In genomic region chr17:80997471-80998387, GRCh38 we compare ENCODE assay signal across 19 cellular contexts. TPM values are rescaled to one million over a fixed set of nuclear protein-coding genes. Genes with fewer than 3 reads are reported as not detected.
DNase-seq lines count a peak whose midpoint lies in the region; ATAC-seq lines count a peak whose summit lies in the region.
"Had no signal": no experiment of that assay in that cellular context is flagged by ENCODE, and none has a peak within 500 bp of the region (broad histone marks: within the 10 kb centered on the region; RNA-seq: fewer than 3 reads in every experiment).

No MANE protein-coding gene starts in this region.

- peaks cover 20% of the 10 kb centered on the region for H3K36me3 Mint-ChIP-seq in activated CD4-positive, alpha-beta memory T cell treated with anti-CD3 and anti-CD28 coated beads for 36 hours
- H3K36me3 Mint-ChIP-seq: naive B cell had no signal

- peaks cover 11% of the 10 kb centered on the region for H3K4me1 Mint-ChIP-seq in activated CD4-positive, alpha-beta memory T cell treated with anti-CD3 and anti-CD28 coated beads for 36 hours (ENCODE audit: low read depth)

- POLR2A ChIA-PET in activated CD4-positive, alpha-beta memory T cell treated with anti-CD3 and anti-CD28 coated beads for 36 hours (lab: Charles Lee): no interaction called here

- H3K9me3 Mint-ChIP-seq in activated CD4-positive, alpha-beta memory T cell treated with anti-CD3 and anti-CD28 coated beads for 36 hours: no peaks in the 10 kb centered on the region
- H3K9me3 Mint-ChIP-seq: effector memory CD8-positive, alpha-beta T cell; naive B cell; T-helper 1 cell treated with Interleukin-12 subunit alpha and Interleukin-12 subunit beta and Interleukin-4 antibody, amounts not matched to agents 30 μg/mL and 1 μg/mL, for 36 hours had no signal

- H3K27me3 ChIP-seq in layer of hippocampus (ENCODE audit: control insufficient read depth, insufficient read depth, low read length): no peaks in the 10 kb centered on the region
- H3K27me3 ChIP-seq: adrenal gland, uterus had no signal

- H3K27ac ChIP-seq in layer of hippocampus (ENCODE audit: low read depth, low read length): peak overlapping the region; percentile 46
- H3K27ac ChIP-seq: adrenal gland, uterus had no signal

- intact Hi-C loops in activated CD4-positive, alpha-beta memory T cell treated with anti-CD3 and anti-CD28 coated beads for 36 hours (cut with micrococcal nuclease): no loop called here

- no peak for ATAC-seq in GM19395 (IDR thresholded peaks at IDR 0.05; ENCODE audit: unreplicated experiment)
- ATAC-seq: effector memory CD8-positive, alpha-beta T cell had no signal

- DNase-seq in Daoy (ENCODE audit: low read depth) (peak; percentile 96), HT1080 (ENCODE audit: low read depth) (peak; percentile 68), UCSD-AML1 (lab: John Stamatoyannopoulos, UW; ENCODE audit: unreplicated experiment) (peak; percentile 80), T-helper 1 cell (no peak), NK-92 (lab: John Stamatoyannopoulos, UW; ENCODE audit: unreplicated experiment) (no peak)
- DNase-seq in activated CD4-positive, alpha-beta memory T cell treated with anti-CD3 and anti-CD28 coated beads for 36 hours: no peak
- DNase-seq: adrenal gland; COR-L47; effector memory CD8-positive, alpha-beta T cell; head of caudate nucleus; naive B cell; NCI-H1930; Right ventricle myocardium superior; small intestine; stimulated activated CD4-positive, alpha-beta T cell treated with anti-CD3 and anti-CD28 coated beads, Interleukin-4, amount 100 ng/mL, for 24 hours; uterus had no signal

- no peak overlapping the region for H3K4me3 Mint-ChIP-seq in activated CD4-positive, alpha-beta memory T cell treated with anti-CD3 and anti-CD28 coated beads for 36 hours
- H3K4me3 Mint-ChIP-seq: effector memory CD8-positive, alpha-beta T cell; T-helper 1 cell treated with Interleukin-12 subunit alpha and Interleukin-12 subunit beta and Interleukin-4 antibody, amounts not matched to agents 30 μg/mL and 1 μg/mL, for 36 hours had no signal

- H3K27ac Mint-ChIP-seq in activated CD4-positive, alpha-beta memory T cell treated with anti-CD3 and anti-CD28 coated beads for 36 hours: no peak overlapping the region
- H3K27ac Mint-ChIP-seq: effector memory CD8-positive, alpha-beta T cell; naive B cell; T-helper 1 cell treated with Interleukin-12 subunit alpha and Interleukin-12 subunit beta and Interleukin-4 antibody, amounts not matched to agents 30 μg/mL and 1 μg/mL, for 36 hours had no signal

- CTCF ChIA-PET in activated CD4-positive, alpha-beta memory T cell treated with anti-CD3 and anti-CD28 coated beads for 36 hours (lab: Charles Lee): no interaction called here

- peaks cover 3% of the 10 kb centered on the region for H3K27me3 Mint-ChIP-seq in activated CD4-positive, alpha-beta memory T cell treated with anti-CD3 and anti-CD28 coated beads for 36 hours
- H3K27me3 Mint-ChIP-seq: effector memory CD8-positive, alpha-beta T cell had no signal

RNA-seq across cellular contexts. Expression of gene CHMP6, which starts 6.1 kb away (rescaled TPM):
- 17.7 and 30.9 TPM in 2 replicates for total RNA-seq in Daoy (2014; rRNA removed; shearing (Covaris generic))
- total RNA-seq in HT1080 (2014; rRNA removed; shearing (Covaris generic)): 15.0 and 15.8 TPM in 2 replicates
- polyA plus RNA-seq in HT1080 (2015; cell fraction: cytosol; rRNA removed): 32.4 and 36.8 TPM in 2 replicates
- polyA plus RNA-seq in HT1080 (2015; cell fraction: nucleus; rRNA removed): 19.0 and 20.1 TPM in 2 replicates
- 10 to 100 TPM; 17.1 to 17.3 TPM for total RNA-seq in activated CD4-positive, alpha-beta memory T cell treated with anti-CD3 and anti-CD28 coated beads for 36 hours

RNA-seq across cellular contexts. Expression of gene BAIAP2, which starts 37.2 kb away (rescaled TPM):
- 62.0 and 65.6 TPM in 2 replicates for total RNA-seq in Daoy (2014; rRNA removed; shearing (Covaris generic))
- total RNA-seq in HT1080 (2014; rRNA removed; shearing (Covaris generic)): 41.9 and 48.8 TPM in 2 replicates
- 36.9 and 37.7 TPM in 2 replicates for polyA plus RNA-seq in HT1080 (2015; cell fraction: cytosol; rRNA removed)
- polyA plus RNA-seq in HT1080 (2015; cell fraction: nucleus; rRNA removed): 77.8 and 84.2 TPM in 2 replicates
- total RNA-seq in activated CD4-positive, alpha-beta memory T cell treated with anti-CD3 and anti-CD28 coated beads for 36 hours: 1 to 10 TPM; 3.3 to 3.6 TPM

Comparison
In these comparisons a context has a peak if more than half of its experiments do, and no peak if none do; other contexts are left out.
1. DNase-seq: peak in Daoy (single experiment), HT1080 (single experiment) and UCSD-AML1 (single experiment); none in activated CD4-positive, alpha-beta memory T cell treated with anti-CD3 and anti-CD28 coated beads for 36 hours (single experiment), T-helper 1 cell (0 of 5) and NK-92 (single experiment).